In the genomic region with DNA sequence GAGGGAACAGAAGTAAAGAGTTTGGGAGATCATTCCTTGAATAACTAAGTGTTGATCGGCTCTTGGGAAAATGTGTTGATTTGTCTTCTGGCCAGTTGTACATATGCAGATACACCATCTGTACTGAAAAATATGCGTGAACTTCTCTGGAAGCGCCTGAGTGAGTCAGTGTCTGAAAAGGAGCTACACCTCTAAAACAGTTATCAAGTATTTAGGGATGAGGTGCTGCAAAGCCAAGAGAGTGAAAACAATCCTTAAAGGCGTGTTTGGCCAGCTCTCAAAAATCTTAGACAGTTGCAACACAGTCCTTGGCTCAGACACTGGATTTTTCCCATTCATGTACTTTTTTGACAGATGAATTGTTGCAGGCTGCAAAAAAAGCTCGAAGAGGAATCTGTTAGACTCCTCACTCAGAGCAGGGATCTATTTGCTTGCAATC, we compare ENCODE assay signal across 17 cellular contexts.
DNase-seq lines count a peak whose midpoint lies in the region; ATAC-seq, FAIRE-seq and TF ChIP-seq lines count a peak whose summit lies in the region.
"Had no signal": no experiment of that assay in that cellular context is flagged by ENCODE, and none has a peak within 500 bp of the region (broad histone marks: within the 10 kb centered on the region; RNA-seq: fewer than 3 reads in every experiment).

No MANE protein-coding gene starts in this region.

- no peaks in the 10 kb centered on the region for H3K79me2 ChIP-seq in HepG2 (ENCODE audit: insufficient read depth, low read length)

- no peaks in the 10 kb centered on the region for H3K36me3 ChIP-seq in HepG2 (replicated peaks in 1 of 2; ENCODE audit: control insufficient read depth in 1 of 2, insufficient read depth in 2 of 2, low read length in 2 of 2)

- no peak overlapping the region for H3K4me3 Mint-ChIP-seq in HFFc6
- no peak overlapping the region for H3K4me3 Mint-ChIP-seq in CD14-positive monocyte
- H3K4me3 Mint-ChIP-seq: dendritic cell treated with granulocyte-macrophage colony-stimulating factor and Interleukin-4, amounts not matched to agents 40 ng/mL and 50 ng/mL, for 4 days; naive B cell had no signal

- no peaks in the 10 kb centered on the region for H4K20me1 ChIP-seq in HepG2 (ENCODE audit: insufficient read depth, low read length)

- no peak for TF ChIP-seq EP300 in HepG2 (IDR thresholded peaks at IDR 0.05; ENCODE audit: low read depth in 2 of 2, low read length in 2 of 2)
- no peak for TF ChIP-seq EP300 in HepG2 (CRISPR knock-in tag; IDR thresholded peaks at IDR 0.05; ENCODE audit: borderline replicate concordance)

- H3K27ac Mint-ChIP-seq in HFFc6 (no peak overlapping the region), CD14-positive monocyte (no peak overlapping the region)
- H3K27ac Mint-ChIP-seq: dendritic cell treated with granulocyte-macrophage colony-stimulating factor and Interleukin-4, amounts not matched to agents 40 ng/mL and 50 ng/mL, for 4 days had no signal

- H3K4me1 ChIP-seq in HepG2 (ENCODE audit: insufficient read depth, low read length), result no peaks in the 10 kb centered on the region

- TF ChIP-seq CTCF in HFFc6 (IDR thresholded peaks at IDR 0.05) (no peak), HepG2 (CRISPR knock-in tag; IDR thresholded peaks at IDR 0.05) (no peak), CD14-positive monocyte (IDR thresholded peaks at IDR 0.05) (no peak)

- POLR2A ChIA-PET in HepG2 (lab: Yijun Ruan, JAX), result no interaction called here

- no peaks in the 10 kb centered on the region for H3K9me3 ChIP-seq in HepG2 (ENCODE audit: low read length)

- H3K4me2 ChIP-seq in HepG2 (ENCODE audit: low read depth, low read length), result no peak overlapping the region

- H3K4me1 Mint-ChIP-seq in HFFc6 (ENCODE audit: low read depth), result peaks cover 23% of the 10 kb centered on the region
- no peaks in the 10 kb centered on the region for H3K4me1 Mint-ChIP-seq in CD14-positive monocyte

- FAIRE-seq in HepG2 (lab: Jason Lieb, UNC), result peak; percentile 4
- FAIRE-seq: GM12878 had no signal

- peak; percentile 39 for DNase-seq in HFFc6
- DNase-seq in epidermal melanocyte (ENCODE audit: insufficient read length, low spot score), result peak; percentile 37
- DNase-seq in HepG2 (ENCODE audit: low spot score), result no peak
- DNase-seq in stromal cell of bone marrow (ENCODE audit: low read depth), result peak; percentile 55
- DNase-seq in CD14-positive monocyte (ENCODE audit: low spot score), result no peak
- no peak for DNase-seq in T-helper 9 cell
- DNase-seq in stimulated activated CD8-positive, alpha-beta memory T cell treated with anti-CD3 and anti-CD28 coated beads, Interleukin-4, amount 100 ng/mL, for 48 hours, result no peak
- DNase-seq: activated effector memory CD4-positive, alpha-beta T cell treated with Interleukin-2 at 50 U/mL for 16 hours; Calu3; naive B cell; NCI-H1048; NCI-H526; stimulated activated CD4-positive, alpha-beta T cell treated with anti-CD3 and anti-CD28 coated beads, Interleukin-4, amount 100 ng/mL, for 1 hour had no signal

- H3K27me3 Mint-ChIP-seq in HFFc6 (ENCODE audit: insufficient read depth) (peaks cover 24% of the 10 kb centered on the region), CD14-positive monocyte (ENCODE audit: low read depth in 3 of 3) (peaks cover 3 to 13% (median 4%) of the 10 kb centered on the region in 3 donors)
- H3K27me3 Mint-ChIP-seq: dendritic cell treated with granulocyte-macrophage colony-stimulating factor and Interleukin-4, amounts not matched to agents 40 ng/mL and 50 ng/mL, for 4 days had no signal

- 7% methylated on average over 5 of the region's 5 CpGs for WGBS in HepG2 (ENCODE audit: low lambda C conversion rate)

- no TSS peak for BruUV-seq in HepG2 (replicated peaks; lab: Mats Ljungman, UMichigan)

- TF ChIP-seq POLR2A in HepG2 (IDR thresholded peaks at IDR 0.05; ENCODE audit: insufficient read depth in 1 of 2, low read depth in 2 of 2, low read length in 2 of 2), result no peak

- intact Hi-C loops in HepG2 (cut with micrococcal nuclease; ENCODE audit: unreplicated experiment), result no loop called here
- intact Hi-C loops in CD14-positive monocyte (cut with micrococcal nuclease), result no loop called here

- in situ Hi-C loops in HepG2 (cut with HindIII; ENCODE audit: extremely low pct_ligation_motif_present, low pct_unique_long_range_greater_than_20kb), result no loop called here

- H3K36me3 Mint-ChIP-seq in HFFc6 (ENCODE audit: low read depth) (no peaks in the 10 kb centered on the region), CD14-positive monocyte (no peaks in the 10 kb centered on the region)

- ATAC-seq in HepG2, result no peak
- no peak for ATAC-seq in HG03280 (IDR thresholded peaks at IDR 0.05; ENCODE audit: unreplicated experiment)
- ATAC-seq: activated CD4-positive, CD25-positive, alpha-beta regulatory T cell treated with anti-CD3 and anti-CD28 coated beads, Interleukin-2, amount 50 U/mL, for 24 hours; GM12878 had no signal

- no peak overlapping the region for H3K9ac ChIP-seq in HepG2 (ENCODE audit: insufficient read depth, low read depth, low read length)

- H2AFZ ChIP-seq in HepG2 (ENCODE audit: low read length), result no peak overlapping the region

- no peak overlapping the region for H3K4me3 ChIP-seq in HepG2 (replicated peaks in 1 of 3; ENCODE audit: insufficient read depth in 1 of 3, low read depth in 2 of 3, low read length in 3 of 3)
- H3K4me3 ChIP-seq: GM12878 had no signal

- CTCF ChIA-PET in HepG2 (lab: Yijun Ruan, JAX; ENCODE audit: low intra/inter-chr PET ratio, low total read pairs), result no interaction called here

- no peak overlapping the region for H3K27ac ChIP-seq in HepG2 (ENCODE audit: extremely low read length, insufficient read depth, low read length)

- no peak for TF ChIP-seq RAD21 in HepG2 (CRISPR knock-in tag; IDR thresholded peaks at IDR 0.05)

- peaks cover 4 to 59% of the 10 kb centered on the region in 2 experiments; a peak in 4 of 5 replicates for H3K27me3 ChIP-seq in HepG2 (ENCODE audit: control insufficient read depth in 1 of 2, insufficient read depth in 2 of 2, low read length in 2 of 2)

- no peaks in the 10 kb centered on the region for H3K9me3 Mint-ChIP-seq in HFFc6
- H3K9me3 Mint-ChIP-seq in CD14-positive monocyte, result peaks cover 0 to 2% (median 0%) of the 10 kb centered on the region in 7 donors
- H3K9me3 Mint-ChIP-seq: dendritic cell treated with granulocyte-macrophage colony-stimulating factor and Interleukin-4, amounts not matched to agents 40 ng/mL and 50 ng/mL, for 4 days had no signal

TF ChIP-seq in HepG2, 621 proteins besides CTCF, POLR2A, EP300 and RAD21 (continues in another document):
- TF ChIP-seq ZNF451 (CRISPR knock-in tag; IDR thresholded peaks at IDR 0.05) (no peak), ZBTB7A (CRISPR knock-in tag; IDR thresholded peaks at IDR 0.05) (no peak), ZNF367 (CRISPR knock-in tag; IDR thresholded peaks at IDR 0.05; ENCODE audit: borderline replicate concordance) (no peak), HOXA5 (CRISPR knock-in tag; IDR thresholded peaks at IDR 0.05) (no peak), TBP (CRISPR knock-in tag; IDR thresholded peaks at IDR 0.05) (no peak), ZNF44 (CRISPR knock-in tag; IDR thresholded peaks at IDR 0.05) (no peak), ZSCAN20 (CRISPR knock-in tag; IDR thresholded peaks at IDR 0.05; ENCODE audit: borderline replicate concordance) (no peak), TARDBP (CRISPR knock-in tag; IDR thresholded peaks at IDR 0.05) (no peak), NFKB2 (CRISPR knock-in tag; IDR thresholded peaks at IDR 0.05; ENCODE audit: borderline replicate concordance) (no peak), PHF20 (CRISPR knock-in tag; IDR thresholded peaks at IDR 0.05) (no peak), MBD4 (IDR thresholded peaks at IDR 0.05; ENCODE audit: borderline replicate concordance, low read length) (no peak), NKX3-1 (CRISPR knock-in tag; IDR thresholded peaks at IDR 0.05) (no peak), NFE2 (CRISPR knock-in tag; IDR thresholded peaks at IDR 0.05) (no peak), SP140L (CRISPR knock-in tag; IDR thresholded peaks at IDR 0.05; ENCODE audit: borderline replicate concordance) (no peak), NCOA5 (CRISPR knock-in tag; IDR thresholded peaks at IDR 0.05) (no peak), ZNF879 (CRISPR knock-in tag; IDR thresholded peaks at IDR 0.05) (no peak)
- TF ChIP-seq, protein P1, sequence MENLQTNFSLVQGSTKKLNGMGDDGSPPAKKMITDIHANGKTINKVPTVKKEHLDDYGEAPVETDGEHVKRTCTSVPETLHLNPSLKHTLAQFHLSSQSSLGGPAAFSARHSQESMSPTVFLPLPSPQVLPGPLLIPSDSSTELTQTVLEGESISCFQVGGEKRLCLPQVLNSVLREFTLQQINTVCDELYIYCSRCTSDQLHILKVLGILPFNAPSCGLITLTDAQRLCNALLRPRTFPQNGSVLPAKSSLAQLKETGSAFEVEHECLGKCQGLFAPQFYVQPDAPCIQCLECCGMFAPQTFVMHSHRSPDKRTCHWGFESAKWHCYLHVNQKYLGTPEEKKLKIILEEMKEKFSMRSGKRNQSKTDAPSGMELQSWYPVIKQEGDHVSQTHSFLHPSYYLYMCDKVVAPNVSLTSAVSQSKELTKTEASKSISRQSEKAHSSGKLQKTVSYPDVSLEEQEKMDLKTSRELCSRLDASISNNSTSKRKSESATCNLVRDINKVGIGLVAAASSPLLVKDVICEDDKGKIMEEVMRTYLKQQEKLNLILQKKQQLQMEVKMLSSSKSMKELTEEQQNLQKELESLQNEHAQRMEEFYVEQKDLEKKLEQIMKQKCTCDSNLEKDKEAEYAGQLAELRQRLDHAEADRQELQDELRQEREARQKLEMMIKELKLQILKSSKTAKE (CRISPR knock-in tag; IDR thresholded peaks at IDR 0.05; ENCODE audit: borderline replicate concordance), result no peak

Comparison
In these comparisons a context has a peak if more than half of its experiments do, and no peak if none do; other contexts are left out.
1. DNase-seq: peak in HFFc6 (single experiment), epidermal melanocyte (single experiment) and stromal cell of bone marrow (single experiment); none in HepG2 (single experiment), CD14-positive monocyte (single experiment), T-helper 9 cell (single experiment) and stimulated activated CD8-positive, alpha-beta memory T cell treated with anti-CD3 and anti-CD28 coated beads, Interleukin-4, amount 100 ng/mL, for 48 hours (single experiment).